ENCODE assay signal across 8 cellular contexts in the genomic region with DNA sequence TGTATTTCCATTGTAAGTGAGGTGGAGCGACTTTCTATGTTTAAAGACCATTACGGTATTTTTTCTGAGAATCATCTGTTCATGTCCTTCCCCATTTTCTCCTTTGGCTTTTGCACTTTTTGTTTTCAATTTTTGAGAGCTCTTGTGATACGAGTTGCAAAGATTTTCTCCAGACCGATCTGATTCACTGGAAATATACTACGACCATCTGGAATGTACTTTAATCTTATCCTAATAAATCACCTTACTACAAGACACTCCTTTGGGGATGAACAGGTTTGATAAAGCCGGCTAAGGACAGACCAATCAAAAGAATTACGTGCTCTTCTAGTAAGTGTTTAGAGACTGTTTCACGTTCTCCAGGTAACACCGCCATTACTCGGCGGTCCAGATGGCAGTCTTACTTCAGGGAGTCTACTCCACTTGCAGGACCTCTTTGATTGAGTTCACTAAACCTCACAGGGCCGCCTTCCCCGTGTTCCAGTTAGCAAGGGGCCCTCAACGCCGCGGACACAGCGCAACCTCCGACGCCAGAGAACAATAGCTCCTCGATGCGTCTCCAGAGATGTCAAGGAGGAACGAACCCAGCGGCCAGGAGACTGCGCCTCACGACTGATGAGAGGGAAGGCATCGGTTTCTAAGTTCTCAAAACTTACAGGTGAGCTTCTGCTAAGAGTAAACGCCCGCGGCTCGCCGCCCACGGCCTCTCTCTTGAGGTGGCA.
DNase-seq lines count a peak whose midpoint lies in the region; ATAC-seq lines count a peak whose summit lies in the region.

No MANE protein-coding gene starts in this region.

- ATAC-seq in HG02678 (IDR thresholded peaks at IDR 0.05; ENCODE audit: unreplicated experiment) = peak; percentile 22

- peaks cover 12% of the 10 kb centered on the region for H3K36me3 ChIP-seq in neuron (ENCODE audit: insufficient read depth, low read length)

- H3K4me3 ChIP-seq in neuron (ENCODE audit: low read length) = peak overlapping the region; percentile 100

- H3K27ac ChIP-seq in epithelial cell of prostate = peak overlapping the region; percentile 97

- peaks cover 19% of the 10 kb centered on the region for H3K4me1 ChIP-seq in neuron (ENCODE audit: insufficient read depth, low read length)

- no peaks in the 10 kb centered on the region for H3K9me3 ChIP-seq in neuron (ENCODE audit: low read length)

- H3K27me3 ChIP-seq in neuron (ENCODE audit: insufficient read depth, low read length) = no peaks in the 10 kb centered on the region

- DNase-seq in NCI-H1092 (lab: John Stamatoyannopoulos, UW) (peak; percentile 86), NCI-H1092 treated with DMSO at 0.1 percent for 48 hours (lab: John Stamatoyannopoulos, UW) (no peak), OCI-M2 (lab: John Stamatoyannopoulos, UW; ENCODE audit: unreplicated experiment) (peak; percentile 69), epithelial cell of prostate (ENCODE audit: low read depth, low spot score) (no peak), T-helper 9 cell (no peak), iPS-NIHi7 (ENCODE audit: extremely low spot score) (no peak)

- H2AFZ ChIP-seq in neuron (ENCODE audit: low read depth, low read length) = peak overlapping the region; percentile 71

Comparison
In these comparisons a context has a peak if more than half of its experiments do, and no peak if none do; other contexts are left out.
1. DNase-seq: peak in NCI-H1092 (single experiment) and OCI-M2 (single experiment); none in NCI-H1092 treated with DMSO at 0.1 percent for 48 hours (single experiment), epithelial cell of prostate (single experiment), T-helper 9 cell (single experiment) and iPS-NIHi7 (single experiment).